ENCODE assay signal across 8 cellular contexts in genomic region chr15:88912500-88912921, GRCh38. TPM values are rescaled to one million over a fixed set of nuclear protein-coding genes. Genes with fewer than 3 reads are reported as not detected.
DNase-seq lines count a peak whose midpoint lies in the region; TF ChIP-seq lines count a peak whose summit lies in the region.

No MANE protein-coding gene starts in this region.

- DNase-seq in activated CD4-positive, alpha-beta T cell treated with anti-CD3 and anti-CD28 coated beads, Interleukin-2, amount 10 ng/mL, durations not matched to agents 7 days and 5 days: no peak
- DNase-seq in activated CD4-positive, alpha-beta T cell treated with anti-CD3 and anti-CD28 coated beads, Interleukin-2, amount 50 U/mL, for 1 hour: no peak
- DNase-seq in astrocyte of the spinal cord (ENCODE audit: low read depth, low spot score) (peak; percentile 41), kidney epithelial cell (ENCODE audit: low read depth) (no peak), foreskin melanocyte (no peak), CD1c-positive myeloid dendritic cell (ENCODE audit: extremely low spot score) (no peak)
- no peak for DNase-seq in activated effector memory CD4-positive, alpha-beta T cell treated with Interleukin-2 at 50 U/mL for 16 hours

- peaks cover 14% of the 10 kb centered on the region for H3K36me3 Mint-ChIP-seq in activated CD4-positive, alpha-beta T cell treated with anti-CD3 and anti-CD28 coated beads, Interleukin-2, amount 10 ng/mL, durations not matched to agents 7 days and 5 days (ENCODE audit: low read depth)

- H3K4me3 ChIP-seq in astrocyte of the spinal cord (ENCODE audit: low read depth, low read length): peak overlapping the region; percentile 77
- H3K4me3 ChIP-seq in kidney epithelial cell (ENCODE audit: low read depth, low read length): peak overlapping the region; percentile 67
- peak overlapping the region; percentile 73 to 79 for H3K4me3 ChIP-seq in stomach smooth muscle (ENCODE audit: low read length in 2 of 2)

- peaks cover 20% of the 10 kb centered on the region for H3K4me1 ChIP-seq in stomach smooth muscle (ENCODE audit: control insufficient read depth, insufficient read depth, low read length)

- no peaks in the 10 kb centered on the region for H3K9me3 Mint-ChIP-seq in activated CD4-positive, alpha-beta T cell treated with anti-CD3 and anti-CD28 coated beads, Interleukin-2, amount 10 ng/mL, durations not matched to agents 7 days and 5 days

- no peaks in the 10 kb centered on the region for H3K9me3 ChIP-seq in stomach smooth muscle (ENCODE audit: control insufficient read depth in 2 of 2, low read length in 2 of 2)

- no peaks in the 10 kb centered on the region for H3K36me3 ChIP-seq in kidney epithelial cell (ENCODE audit: control insufficient read depth, insufficient read depth, low read length)
- H3K36me3 ChIP-seq in stomach smooth muscle (ENCODE audit: control insufficient read depth in 2 of 2, insufficient read depth in 2 of 2, low read length in 2 of 2): peaks cover 0 to 3% of the 10 kb centered on the region in 2 donors

- peak overlapping the region; percentile 36 to 60 for H3K9ac ChIP-seq in stomach smooth muscle (ENCODE audit: low read length in 2 of 2)

- H3K4me3 Mint-ChIP-seq in activated CD4-positive, alpha-beta T cell treated with anti-CD3 and anti-CD28 coated beads, Interleukin-2, amount 10 ng/mL, durations not matched to agents 7 days and 5 days: peak overlapping the region; percentile 91

- H3K27me3 Mint-ChIP-seq in activated CD4-positive, alpha-beta T cell treated with anti-CD3 and anti-CD28 coated beads, Interleukin-2, amount 10 ng/mL, durations not matched to agents 7 days and 5 days: peaks cover under 1% of the 10 kb centered on the region

- POLR2A ChIA-PET in activated CD4-positive, alpha-beta T cell treated with anti-CD3 and anti-CD28 coated beads, Interleukin-2, amount 10 ng/mL, durations not matched to agents 7 days and 5 days (lab: Charles Lee): no interaction called here

- in situ Hi-C loops in astrocyte of the spinal cord (cut with HindIII; ENCODE audit: low sequenced_read_pairs): loop anchor here (25.0 kb wide), 1 partner anchor 100 kb away; no protein-coding TSS in a partner anchor

- H3K27me3 ChIP-seq in kidney epithelial cell (ENCODE audit: control insufficient read depth, insufficient read depth, low read length) (no peaks in the 10 kb centered on the region), stomach smooth muscle (ENCODE audit: control insufficient read depth in 1 of 2, insufficient read depth in 2 of 2, low read length in 2 of 2) (no peaks in the 10 kb centered on the region)

- peaks cover 21% of the 10 kb centered on the region for H3K4me1 Mint-ChIP-seq in activated CD4-positive, alpha-beta T cell treated with anti-CD3 and anti-CD28 coated beads, Interleukin-2, amount 10 ng/mL, durations not matched to agents 7 days and 5 days

- TF ChIP-seq CTCF in astrocyte of the spinal cord (IDR thresholded peaks at IDR 0.05; ENCODE audit: low read depth, low read length) (no peak), kidney epithelial cell (IDR thresholded peaks at IDR 0.05; ENCODE audit: insufficient read depth, low read length, poor library complexity, severe bottlenecking) (no peak)

- H3K27ac ChIP-seq in stomach smooth muscle (ENCODE audit: low read length): peak overlapping the region; percentile 46

- peak overlapping the region; percentile 95 for H3K27ac Mint-ChIP-seq in activated CD4-positive, alpha-beta T cell treated with anti-CD3 and anti-CD28 coated beads, Interleukin-2, amount 10 ng/mL, durations not matched to agents 7 days and 5 days

- CTCF ChIA-PET in activated CD4-positive, alpha-beta T cell treated with anti-CD3 and anti-CD28 coated beads, Interleukin-2, amount 10 ng/mL, durations not matched to agents 7 days and 5 days (lab: Charles Lee): interaction anchor here (1.2 kb wide), 1 partner anchor 12 kb away, joined by 4 read pairs; no protein-coding TSS in a partner anchor

RNA-seq across cellular contexts. Expression of gene MFGE8, which starts 0.7 kb away (rescaled TPM):
- 10 to 100 TPM; 57.9 to 58.5 TPM for total RNA-seq in activated CD4-positive, alpha-beta T cell treated with anti-CD3 and anti-CD28 coated beads, Interleukin-2, amount 10 ng/mL, durations not matched to agents 7 days and 5 days
- total RNA-seq in kidney epithelial cell: 261 and 270 TPM in 2 replicates

RNA-seq across cellular contexts. Expression of gene HAPLN3, which starts 17.2 kb away (rescaled TPM):
- 10 to 100 TPM; 75.4 to 86.1 TPM for total RNA-seq in activated CD4-positive, alpha-beta T cell treated with anti-CD3 and anti-CD28 coated beads, Interleukin-2, amount 10 ng/mL, durations not matched to agents 7 days and 5 days
- 16.8 and 28.2 TPM in 2 replicates for total RNA-seq in kidney epithelial cell
